8 cellular contexts compared by ENCODE assay signal in the genomic region with DNA sequence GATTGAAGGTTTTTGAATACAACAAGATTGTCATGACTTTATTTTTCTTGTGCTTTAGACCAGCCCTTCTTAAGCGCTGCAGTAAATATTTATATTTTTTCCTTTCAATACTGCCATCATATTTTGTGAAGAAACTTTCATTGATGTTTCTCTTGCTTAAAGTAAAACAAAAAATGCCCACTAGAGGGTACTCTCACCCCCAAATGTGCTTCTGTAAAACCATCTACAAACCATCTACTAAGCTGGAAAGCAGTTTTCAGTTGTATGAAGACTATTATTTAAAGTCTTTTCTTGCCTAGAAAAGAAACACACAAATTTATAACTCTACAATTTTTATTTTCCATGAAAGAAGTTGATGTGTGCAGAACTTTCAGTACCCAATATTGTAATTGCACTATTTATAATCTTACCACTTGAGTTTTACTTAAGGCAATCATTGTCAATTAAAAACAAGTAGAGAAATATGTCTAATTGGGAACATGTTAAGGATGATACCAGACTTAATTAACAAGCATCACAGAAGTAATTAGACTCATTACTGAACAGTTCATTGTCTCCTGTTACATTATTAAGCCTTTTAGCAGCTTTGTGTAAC. TPM values are rescaled to one million over a fixed set of nuclear protein-coding genes. Genes with fewer than 3 reads are reported as not detected.
DNase-seq lines count a peak whose midpoint lies in the region; ATAC-seq and TF ChIP-seq lines count a peak whose summit lies in the region.

No MANE protein-coding gene starts in this region.

- H3K27me3 ChIP-seq in HUES64 (ENCODE audit: insufficient read depth, low read length) (no peaks in the 10 kb centered on the region), skeletal muscle satellite cell (ENCODE audit: control insufficient read depth, insufficient read depth, low read length) (no peaks in the 10 kb centered on the region), aorta (ENCODE audit: control insufficient read depth in 1 of 2, insufficient read depth in 2 of 2, low read length in 1 of 2) (no peaks in the 10 kb centered on the region)

- no peaks in the 10 kb centered on the region for H3K9me3 Mint-ChIP-seq in natural killer cell
- H3K9me3 Mint-ChIP-seq in natural killer cell treated with Interleukin-12 subunit alpha and Interleukin-12 subunit beta and Interleukin-15 and Interleukin-18, amount 100 ng/mL, for 72 hours: no peaks in the 10 kb centered on the region

- ATAC-seq in natural killer cell (no peak), aorta (ENCODE audit: low FRiP score) (no peak)
- no peak for ATAC-seq in natural killer cell treated with Interleukin-12 subunit alpha and Interleukin-12 subunit beta and Interleukin-15 and Interleukin-18, amount 100 ng/mL, for 72 hours

- peak overlapping the region; percentile 73 for H3K4me2 ChIP-seq in skeletal muscle satellite cell (ENCODE audit: low read length)

- H3K36me3 ChIP-seq in HUES64 (ENCODE audit: insufficient read depth, low read length): peaks cover 46% of the 10 kb centered on the region
- peaks cover 68% of the 10 kb centered on the region for H3K36me3 ChIP-seq in skeletal muscle satellite cell (ENCODE audit: insufficient read depth, low read length)
- peaks cover 0 to 3% of the 10 kb centered on the region in 2 donors for H3K36me3 ChIP-seq in aorta (ENCODE audit: control insufficient read depth in 1 of 2, insufficient read depth in 2 of 2, low read length in 1 of 2)

- intact Hi-C loops in natural killer cell (cut with micrococcal nuclease) (loop anchor here (1.0 kb wide), 1 partner anchor 256 kb away; no protein-coding TSS in a partner anchor), aorta (cut with DNase I) (loop anchor here (5.0 to 10.0 kb wide), 2 partner anchors 256 to 366 kb away; no protein-coding TSS in a partner anchor)

- peaks cover 0 to 5% of the 10 kb centered on the region in 2 donors for H3K4me1 Mint-ChIP-seq in natural killer cell
- peaks cover 2 to 14% of the 10 kb centered on the region in 2 donors for H3K4me1 Mint-ChIP-seq in natural killer cell treated with Interleukin-12 subunit alpha and Interleukin-12 subunit beta and Interleukin-15 and Interleukin-18, amount 100 ng/mL, for 72 hours (ENCODE audit: low read depth in 2 of 2)

- DNase-seq in natural killer cell: no peak
- no peak for DNase-seq in natural killer cell treated with Interleukin-12 subunit alpha and Interleukin-12 subunit beta and Interleukin-15 and Interleukin-18, amount 100 ng/mL, for 72 hours (ENCODE audit: low spot score)
- DNase-seq in RPMI8226: peak; percentile 52
- DNase-seq in fibroblast of mammary gland (ENCODE audit: low read depth): peak; percentile 65
- DNase-seq in aorta: no peak
- no peak for DNase-seq in stimulated activated CD4-positive, alpha-beta T cell treated with anti-CD3 and anti-CD28 coated beads, Interleukin-2, amount 100 ng/mL, for 48 hours

- peaks cover 49% of the 10 kb centered on the region for H3K4me1 ChIP-seq in HUES64 (ENCODE audit: insufficient read depth, low read length)
- peaks cover 34% of the 10 kb centered on the region for H3K4me1 ChIP-seq in skeletal muscle satellite cell (ENCODE audit: control insufficient read depth, insufficient read depth, low read length)
- H3K4me1 ChIP-seq in aorta (ENCODE audit: control insufficient read depth in 1 of 2, insufficient read depth in 2 of 2, low read length in 2 of 2): peaks cover 0 to 1% of the 10 kb centered on the region in 2 donors

- no peaks in the 10 kb centered on the region for H3K27me3 Mint-ChIP-seq in natural killer cell (ENCODE audit: low read depth in 2 of 2)
- H3K27me3 Mint-ChIP-seq in natural killer cell treated with Interleukin-12 subunit alpha and Interleukin-12 subunit beta and Interleukin-15 and Interleukin-18, amount 100 ng/mL, for 72 hours: no peaks in the 10 kb centered on the region

- no peak overlapping the region for H3K4me3 Mint-ChIP-seq in natural killer cell
- no peak overlapping the region for H3K4me3 Mint-ChIP-seq in natural killer cell treated with Interleukin-12 subunit alpha and Interleukin-12 subunit beta and Interleukin-15 and Interleukin-18, amount 100 ng/mL, for 72 hours

- TF ChIP-seq CTCF in natural killer cell (IDR thresholded peaks at IDR 0.05) (peak; percentile 67), fibroblast of mammary gland (conservative IDR thresholded peaks at IDR 0.05; ENCODE audit: control insufficient read depth, insufficient read depth, low read depth, low read length) (peak; percentile 59)

- H3K27ac ChIP-seq in HUES64 (ENCODE audit: low read depth, low read length) (peak overlapping the region; percentile 1; the same call in 1 of the 2 replicates), aorta (ENCODE audit: low read depth in 1 of 2, low read length in 2 of 2) (no peak overlapping the region)

- no peaks in the 10 kb centered on the region for H3K9me3 ChIP-seq in HUES64 (ENCODE audit: insufficient read depth, low read depth, low read length)
- no peaks in the 10 kb centered on the region for H3K9me3 ChIP-seq in skeletal muscle satellite cell (replicated peaks; ENCODE audit: low read length)
- H3K9me3 ChIP-seq in aorta (ENCODE audit: control insufficient read depth, low read length): no peaks in the 10 kb centered on the region

- H3K4me3 ChIP-seq in HUES64 (ENCODE audit: low read length): no peak overlapping the region
- H3K4me3 ChIP-seq in fibroblast of mammary gland (ENCODE audit: control insufficient read depth, low read depth, low read length): no peak overlapping the region
- H3K4me3 ChIP-seq in skeletal muscle satellite cell (ENCODE audit: low read length): peak overlapping the region; percentile 25
- H3K4me3 ChIP-seq in aorta (ENCODE audit: low read length in 2 of 2): no peak overlapping the region

- no CpG with 5 or more reads among the region's 1 CpG for WGBS in HUES64
- 26 to 52% methylated on average over 1 of the region's 1 CpG for WGBS in aorta, 2 donors

- no peaks in the 10 kb centered on the region for H3K36me3 Mint-ChIP-seq in natural killer cell
- peaks cover 20% of the 10 kb centered on the region for H3K36me3 Mint-ChIP-seq in natural killer cell treated with Interleukin-12 subunit alpha and Interleukin-12 subunit beta and Interleukin-15 and Interleukin-18, amount 100 ng/mL, for 72 hours

- H3K9ac ChIP-seq in HUES64 (ENCODE audit: low read depth, low read length) (no peak overlapping the region), skeletal muscle satellite cell (ENCODE audit: low read depth, low read length) (peak overlapping the region; percentile 82)

- no peak overlapping the region for H3K27ac Mint-ChIP-seq in natural killer cell
- peak overlapping the region in 1 of 2 donors; percentile 25 for H3K27ac Mint-ChIP-seq in natural killer cell treated with Interleukin-12 subunit alpha and Interleukin-12 subunit beta and Interleukin-15 and Interleukin-18, amount 100 ng/mL, for 72 hours

RNA-seq across cellular contexts. Expression of a gene that starts 10.7 kb away (rescaled TPM):
- 1 to 10 TPM; 2.0 to 3.6 (median 2.1) TPM for total RNA-seq in natural killer cell
- 1 to 10 TPM; 1.5 to 3.3 TPM for total RNA-seq in natural killer cell treated with Interleukin-12 subunit alpha and Interleukin-12 subunit beta and Interleukin-15 and Interleukin-18, amount 100 ng/mL, for 72 hours
- polyA plus RNA-seq in HUES64 (2013, experiment 1 of 2): 1.4 TPM
- 2.8 TPM for polyA plus RNA-seq in HUES64 (2013, experiment 2 of 2)
- total RNA-seq in skeletal muscle satellite cell (2012; rRNA removed): 6.8 and 9.4 TPM in 2 replicates
- total RNA-seq in aorta: 10 to 100 TPM; 21.2 to 71.6 TPM
- polyA plus RNA-seq in aorta: 1 to 10 TPM; 4.0 to 5.3 TPM

RNA-seq across cellular contexts. Expression of a gene that starts 10.7 kb away (rescaled TPM):
- 10 to 100 TPM; 18.1 to 33.0 (median 20.3) TPM for total RNA-seq in natural killer cell
- total RNA-seq in natural killer cell treated with Interleukin-12 subunit alpha and Interleukin-12 subunit beta and Interleukin-15 and Interleukin-18, amount 100 ng/mL, for 72 hours: 10 to 100 TPM; 24.2 to 40.4 TPM
- 16.5 TPM for polyA plus RNA-seq in HUES64 (2013, experiment 1 of 2)
- 18.5 TPM for polyA plus RNA-seq in HUES64 (2013, experiment 2 of 2)
- 34.7 and 43.9 TPM in 2 replicates for total RNA-seq in skeletal muscle satellite cell (2012; rRNA removed)
- 100 to 1,000 TPM; 101 to 136 TPM for total RNA-seq in aorta
- polyA plus RNA-seq in aorta: 10 to 100 TPM; 48.5 to 81.9 TPM

Comparison
In these comparisons a context has a peak if more than half of its experiments do, and no peak if none do; other contexts are left out.
1. DNase-seq: peak in RPMI8226 (single experiment) and fibroblast of mammary gland (single experiment); none in natural killer cell (single experiment), natural killer cell treated with Interleukin-12 subunit alpha and Interleukin-12 subunit beta and Interleukin-15 and Interleukin-18, amount 100 ng/mL, for 72 hours (single experiment), aorta (0 of 2) and stimulated activated CD4-positive, alpha-beta T cell treated with anti-CD3 and anti-CD28 coated beads, Interleukin-2, amount 100 ng/mL, for 48 hours (0 of 2).
2. RNA of a gene that starts 10.7 kb away (total RNA-seq): 21.2 to 71.6 TPM in aorta; 1.5 to 3.3 TPM in natural killer cell treated with Interleukin-12 subunit alpha and Interleukin-12 subunit beta and Interleukin-15 and Interleukin-18, amount 100 ng/mL, for 72 hours and 2.0 to 3.6 TPM in natural killer cell; every median in the first group is over 4 times any median in the second.